1 cellular context compared by ENCODE assay signal in genomic region chr22:49971232-49972162, GRCh38.
TF ChIP-seq lines count a peak whose summit lies in the region.

No MANE protein-coding gene starts in this region.

TF ChIP-seq in GM12878, 131 proteins besides CTCF, POLR2A, EP300 and RAD21 (continues in another document):
- TF ChIP-seq ZBTB40 (IDR thresholded peaks at IDR 0.05; ENCODE audit: borderline replicate concordance) (no peak), YBX1 (IDR thresholded peaks at IDR 0.05) (no peak), RAD51 (IDR thresholded peaks at IDR 0.05) (no peak), ETV6 (conservative IDR thresholded peaks at IDR 0.05 in 1 of 2, IDR thresholded peaks at IDR 0.05 in 1 of 2; ENCODE audit: borderline replicate concordance in 1 of 2, low read depth in 1 of 2) (no peak), EZH2 (IDR thresholded peaks at IDR 0.05; ENCODE audit: borderline replicate concordance, control insufficient read depth, low read depth, low read length) (no peak), HDGF (IDR thresholded peaks at IDR 0.05) (no peak), E2F4 (IDR thresholded peaks at IDR 0.05; ENCODE audit: low read depth, low read length) (no peak), ZZZ3 (IDR thresholded peaks at IDR 0.05; ENCODE audit: control insufficient read depth, insufficient read length, low read depth) (no peak), TCF12 (IDR thresholded peaks at IDR 0.05; ENCODE audit: low read depth, low read length) (peak; percentile 58; the same call in 1 of the 2 replicates), NFIC (IDR thresholded peaks at IDR 0.05; ENCODE audit: low read depth, low read length) (no peak), ZSCAN29 (IDR thresholded peaks at IDR 0.05) (no peak), IKZF2 (IDR thresholded peaks at IDR 0.05) (no peak), ZNF384 (IDR thresholded peaks at IDR 0.05; ENCODE audit: borderline replicate concordance, low read depth, low read length) (no peak), BACH1 (IDR thresholded peaks at IDR 0.05; ENCODE audit: borderline replicate concordance) (peak; percentile 87), ESRRA (IDR thresholded peaks at IDR 0.05; ENCODE audit: low read length) (0 out of 2 replicates have a peak, but pooled peaks have one; percentile 1), PRDM15 (CRISPR knock-in tag; IDR thresholded peaks at IDR 0.05) (no peak), RELA (IDR thresholded peaks at IDR 0.05; ENCODE audit: borderline replicate concordance, partially characterized antibody) (no peak), JUND (IDR thresholded peaks at IDR 0.05; ENCODE audit: low read depth, low read length) (no peak), SUZ12 (IDR thresholded peaks at IDR 0.05; ENCODE audit: unreplicated experiment) (no peak), CHD2 (IDR thresholded peaks at IDR 0.05; ENCODE audit: borderline replicate concordance, low read depth, low read length) (0 out of 2 replicates have a peak, but pooled peaks have one; percentile 58), HDAC6 (IDR thresholded peaks at IDR 0.05; ENCODE audit: unreplicated experiment) (no peak), BHLHE40 (IDR thresholded peaks at IDR 0.05; ENCODE audit: borderline replicate concordance in 1 of 2, low read depth in 2 of 2, low read length in 1 of 2) (peak; percentile 30 to 73; a peak in 3 of 4 replicates), WRNIP1 (IDR thresholded peaks at IDR 0.05; ENCODE audit: borderline replicate concordance, low read depth, low read length) (no peak), BRCA1 (IDR thresholded peaks at IDR 0.05; ENCODE audit: low read depth, low read length) (no peak), FOXM1 (IDR thresholded peaks at IDR 0.05; ENCODE audit: low read depth, low read length) (no peak), NR2C1 (IDR thresholded peaks at IDR 0.05) (0 out of 2 replicates have a peak, but pooled peaks have one; percentile 4), KLF5 (IDR thresholded peaks at IDR 0.05; ENCODE audit: partially characterized antibody) (no peak), ZBTB11 (CRISPR knock-in tag; IDR thresholded peaks at IDR 0.05) (no peak), POLR2AphosphoS2 (IDR thresholded peaks at IDR 0.05; ENCODE audit: low read depth, low read length) (peak; percentile 72; the same call in 1 of the 2 replicates), NRF1 (conservative IDR thresholded peaks at IDR 0.05; ENCODE audit: low read depth, low read length) (no peak), BCL11A (IDR thresholded peaks at IDR 0.05; ENCODE audit: low read depth, low read length) (0 out of 2 replicates have a peak, but pooled peaks have one; percentile 13), TCF3 (IDR thresholded peaks at IDR 0.05; ENCODE audit: borderline replicate concordance, insufficient read depth, low read depth, low read length) (no peak), USF1 (IDR thresholded peaks at IDR 0.05; ENCODE audit: borderline replicate concordance, extremely low read length, insufficient read depth, low read depth, low read length) (no peak), IRF3 (IDR thresholded peaks at IDR 0.05) (no peak), TAF1 (IDR thresholded peaks at IDR 0.05; ENCODE audit: borderline replicate concordance, low read depth, low read length) (no peak), EGR1 (IDR thresholded peaks at IDR 0.05; ENCODE audit: borderline replicate concordance in 1 of 2, low read depth in 2 of 2, low read length in 2 of 2) (peak in 1 of 2 experiments; percentile 78; a peak in 2 of 3 replicates), ATF7 (IDR thresholded peaks at IDR 0.05; ENCODE audit: low read depth) (no peak), ATF3 (IDR thresholded peaks at IDR 0.05; ENCODE audit: borderline replicate concordance, extremely low read depth, low read depth, low read length) (no peak), SMARCA5 (IDR thresholded peaks at IDR 0.05) (0 out of 2 replicates have a peak, but pooled peaks have one; percentile 9), SIN3A (IDR thresholded peaks at IDR 0.05; ENCODE audit: low read depth, low read length) (no peak), HSF1 (IDR thresholded peaks at IDR 0.05; ENCODE audit: low read depth, low read length) (no peak)
- TF ChIP-seq, protein P1, sequence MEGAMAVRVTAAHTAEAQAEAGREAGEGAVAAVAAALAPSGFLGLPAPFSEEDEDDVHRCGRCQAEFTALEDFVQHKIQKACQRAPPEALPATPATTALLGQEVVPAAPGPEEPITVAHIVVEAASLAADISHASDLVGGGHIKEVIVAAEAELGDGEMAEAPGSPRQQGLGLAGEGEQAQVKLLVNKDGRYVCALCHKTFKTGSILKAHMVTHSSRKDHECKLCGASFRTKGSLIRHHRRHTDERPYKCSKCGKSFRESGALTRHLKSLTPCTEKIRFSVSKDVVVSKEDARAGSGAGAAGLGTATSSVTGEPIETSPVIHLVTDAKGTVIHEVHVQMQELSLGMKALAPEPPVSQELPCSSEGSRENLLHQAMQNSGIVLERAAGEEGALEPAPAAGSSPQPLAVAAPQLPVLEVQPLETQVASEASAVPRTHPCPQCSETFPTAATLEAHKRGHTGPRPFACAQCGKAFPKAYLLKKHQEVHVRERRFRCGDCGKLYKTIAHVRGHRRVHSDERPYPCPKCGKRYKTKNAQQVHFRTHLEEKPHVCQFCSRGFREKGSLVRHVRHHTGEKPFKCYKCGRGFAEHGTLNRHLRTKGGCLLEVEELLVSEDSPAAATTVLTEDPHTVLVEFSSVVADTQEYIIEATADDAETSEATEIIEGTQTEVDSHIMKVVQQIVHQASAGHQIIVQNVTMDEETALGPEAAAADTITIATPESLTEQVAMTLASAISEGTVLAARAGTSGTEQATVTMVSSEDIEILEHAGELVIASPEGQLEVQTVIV (IDR thresholded peaks at IDR 0.05; ENCODE audit: borderline replicate concordance, partially characterized antibody) = no peak
